ENCODE assay signal across 28 cellular contexts in genomic region chr20:48124181-48124782, GRCh38.
"Had no signal": no experiment of that assay in that cellular context is flagged by ENCODE, and none has a peak within 500 bp of the region (broad histone marks: within the 10 kb centered on the region; RNA-seq: fewer than 3 reads in every experiment).

No MANE protein-coding gene starts in this region.

- H3K4me2 ChIP-seq: hepatocyte, smooth muscle cell had no signal

- H3K9me3 ChIP-seq: heart right ventricle, left ventricle myocardium inferior, mucosa of descending colon, pancreas, prostate gland, stomach, thoracic aorta, tibial artery, upper lobe of right lung had no signal

- DNase-seq: heart right ventricle; islet precursor cell; left ventricle myocardium inferior; midbrain; mucosa of descending colon; naive thymus-derived CD4-positive, alpha-beta T cell; nucleus accumbens; pancreas; posterior cingulate gyrus; retina; right cardiac atrium; stimulated activated CD4-positive, alpha-beta T cell treated with anti-CD3 and anti-CD28 coated beads, Interleukin-12 subunit alpha, Interleukin-12 subunit beta, amount 100 ng/mL, for 4 hours; stimulated activated CD4-positive, alpha-beta T cell treated with anti-CD3 and anti-CD28 coated beads, Interleukin-15, amount 100 ng/mL, for 24 hours; stimulated activated CD4-positive, alpha-beta T cell treated with anti-CD3 and anti-CD28 coated beads, Interleukin-2, amount 100 ng/mL, for 24 hours; stimulated activated CD4-positive, alpha-beta T cell treated with anti-CD3 and anti-CD28 coated beads, Interleukin-4, amount 100 ng/mL, for 1 hour; stimulated activated naive B cell treated with anti-CD40 and anti-IgM and Interleukin-4, amounts not matched to agents 10 μg/mL and 1 μg/mL and 100 μg/mL, for 72 hours; stimulated activated naive CD8-positive, alpha-beta T cell treated with anti-CD3 and anti-CD28 coated beads, Interleukin-15, Interleukin-2, amounts not matched to agents 100 U/mL and 50 U/mL, for 24 hours; stomach; tibial artery; trophoblast cell; upper lobe of right lung had no signal

- H3K4me1 ChIP-seq: heart right ventricle, left ventricle myocardium inferior, pancreas, prostate gland, upper lobe of right lung had no signal

- H3K27me3 ChIP-seq: hepatocyte, pancreas, tibial artery, upper lobe of right lung had no signal

- H3K4me3 ChIP-seq: heart right ventricle, hepatocyte, left ventricle myocardium inferior, lung, mucosa of descending colon, pancreas, prostate gland, smooth muscle cell, stomach, thoracic aorta, tibial artery, upper lobe of right lung had no signal

- FAIRE-seq: pancreas, urothelium cell line had no signal

- H3K27ac ChIP-seq: heart right ventricle, hepatocyte, left ventricle myocardium inferior, pancreas, prostate gland, stomach, thoracic aorta, tibial artery, upper lobe of right lung had no signal

- ATAC-seq: heart right ventricle; mucosa of descending colon; naive thymus-derived CD4-positive, alpha-beta T cell; natural killer cell treated with Interleukin-12 subunit alpha and Interleukin-12 subunit beta and Interleukin-15 and Interleukin-18, amount 100 ng/mL, for 72 hours; pancreas; stimulated activated naive B cell treated with anti-CD40 and anti-IgM and Interleukin-4, amounts not matched to agents 10 μg/mL and 1 μg/mL and 100 μg/mL, for 72 hours; stimulated activated naive CD8-positive, alpha-beta T cell treated with anti-CD3 and anti-CD28 coated beads, Interleukin-15, Interleukin-2, amounts not matched to agents 100 U/mL and 50 U/mL, for 24 hours; upper lobe of right lung had no signal

- H2AFZ ChIP-seq: hepatocyte had no signal

- H3K36me3 ChIP-seq: heart right ventricle, left ventricle myocardium inferior, pancreas, prostate gland, stomach, thoracic aorta, tibial artery, upper lobe of right lung had no signal
